ENCODE assay signal across 10 cellular contexts in the genomic region with DNA sequence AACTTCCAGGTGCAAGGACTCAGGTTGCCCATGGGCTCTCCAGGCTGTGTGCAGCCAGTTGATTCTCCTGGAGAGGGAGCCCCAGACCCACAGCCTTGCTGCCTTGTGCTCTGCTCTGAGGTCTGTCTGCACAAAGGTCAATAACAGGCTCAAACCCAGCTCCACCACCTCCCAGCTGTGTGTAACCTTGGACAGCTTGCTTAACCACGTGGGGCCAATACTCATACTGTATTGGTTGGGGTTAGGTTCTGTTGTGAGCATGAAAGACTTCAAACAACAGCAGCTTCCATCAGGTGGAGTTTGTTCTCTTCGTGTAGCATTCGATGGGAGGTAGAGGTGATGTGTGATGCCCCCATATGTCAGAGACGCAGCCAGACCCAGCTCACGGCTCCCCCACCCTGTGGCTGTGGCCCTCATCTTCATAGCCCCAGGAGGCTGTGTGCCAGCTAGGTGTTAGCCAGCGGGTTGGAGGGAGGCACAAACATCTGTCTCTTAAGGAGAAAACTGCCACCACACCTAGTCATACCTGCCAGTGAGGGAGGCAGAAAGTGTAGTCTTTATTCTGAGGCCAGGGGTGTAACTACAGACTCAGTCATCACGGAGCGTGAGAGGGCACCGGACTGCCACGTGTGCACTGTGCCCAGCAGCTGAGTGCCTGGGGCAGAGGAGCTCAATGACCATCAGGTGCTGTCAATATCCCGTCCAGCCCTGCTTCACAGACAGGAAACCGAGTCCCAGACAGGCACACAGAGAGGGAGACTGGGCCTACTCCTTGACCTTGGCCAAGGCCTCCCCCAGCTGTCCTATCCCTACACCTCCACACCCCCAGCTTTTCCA. TPM values are rescaled to one million over a fixed set of nuclear protein-coding genes. Genes with fewer than 3 reads are reported as not detected.
A peak's percentile ranks its signal among the peaks of the same experiment; 100 is the strongest.
DNase-seq lines count a peak whose midpoint lies in the region; ATAC-seq and TF ChIP-seq lines count a peak whose summit lies in the region.
"Had no signal": no experiment of that assay in that cellular context is flagged by ENCODE, and none has a peak within 500 bp of the region (broad histone marks: within the 10 kb centered on the region; RNA-seq: fewer than 3 reads in every experiment).

No MANE protein-coding gene starts in this region.

- H3K27me3 ChIP-seq in AG04450 (ENCODE audit: control insufficient read depth, insufficient read depth, low read length), result peaks cover 2% of the 10 kb centered on the region
- no peaks in the 10 kb centered on the region for H3K27me3 ChIP-seq in hepatocyte
- H3K27me3 ChIP-seq in colonic mucosa, result no peaks in the 10 kb centered on the region

- no peaks in the 10 kb centered on the region for H4K20me1 ChIP-seq in hepatocyte (ENCODE audit: insufficient read depth, poor library complexity, severe bottlenecking)

- H3K9me3 ChIP-seq in AG04450 (ENCODE audit: control insufficient read depth, insufficient read depth, low read length) (peaks cover 12% of the 10 kb centered on the region), hepatocyte (ENCODE audit: low read depth) (no peaks in the 10 kb centered on the region), colonic mucosa (no peaks in the 10 kb centered on the region)

- H2AFZ ChIP-seq in hepatocyte, result no peak overlapping the region

- no peak for DNase-seq in AG04450 (ENCODE audit: low read depth, low spot score)
- DNase-seq in HFF-Myc (ENCODE audit: extremely low read depth, low read depth), result no peak
- DNase-seq in SHP77 treated with DMSO at 0.1 percent for 48 hours (lab: John Stamatoyannopoulos, UW), result peak; percentile 23
- DNase-seq in hepatocyte (ENCODE audit: low spot score), result peak; percentile 66
- no peak for DNase-seq in colonic mucosa
- no peak for DNase-seq in activated CD4-positive, alpha-beta T cell treated with anti-CD3 and anti-CD28 coated beads, Interleukin-2, amount 50 U/mL, for 1 hour
- DNase-seq: midbrain, NCI-H1436 treated with DMSO at 0.1 percent for 48 hours had no signal

- POLR2A ChIA-PET in AG04450 (lab: Yijun Ruan, JAX), result interaction anchor here (0.6 to 0.7 kb wide), 2 partner anchors 32 to 62 kb away, joined by 3 to 10 read pairs; no protein-coding TSS in a partner anchor

- no peak overlapping the region for H3K4me3 ChIP-seq in AG04450 (ENCODE audit: low read depth, low read length)
- H3K4me3 ChIP-seq in HFF-Myc (replicated peaks; ENCODE audit: low read depth, low read length), result no peak overlapping the region
- no peak overlapping the region for H3K4me3 ChIP-seq in hepatocyte
- no peak overlapping the region for H3K4me3 ChIP-seq in colonic mucosa

- ATAC-seq in HG03378 (IDR thresholded peaks at IDR 0.05; ENCODE audit: unreplicated experiment), result no peak
- ATAC-seq in GM19455 (IDR thresholded peaks at IDR 0.05; ENCODE audit: unreplicated experiment), result no peak

- no peaks in the 10 kb centered on the region for H3K36me3 ChIP-seq in hepatocyte (replicated peaks; ENCODE audit: insufficient read depth, low read depth)
- H3K36me3 ChIP-seq in colonic mucosa, result no peaks in the 10 kb centered on the region

- no peaks in the 10 kb centered on the region for H3K79me2 ChIP-seq in hepatocyte

- intact Hi-C loops in colonic mucosa (cut with DNase I), result no loop called here

- TF ChIP-seq CTCF in AG04450 (IDR thresholded peaks at IDR 0.05; ENCODE audit: low read depth, low read length) (peak; percentile 44), HFF-Myc (IDR thresholded peaks at IDR 0.05; ENCODE audit: low read depth, low read length, missing control alignments) (peak; percentile 43), hepatocyte (IDR thresholded peaks at IDR 0.05; ENCODE audit: poor library complexity) (peak; percentile 36), colonic mucosa (IDR thresholded peaks at IDR 0.05) (no peak)

- WGBS in hepatocyte (ENCODE audit: low lambda C conversion rate, missing lambda C conversion rate), result 72% methylated on average over 12 of the region's 12 CpGs

- CTCF ChIA-PET in AG04450 (lab: Charles Lee), result interaction anchor here (1.0 to 2.5 kb wide), 5 partner anchors 11 to 434 kb away, joined by 3 to 18 read pairs (median 3); partner anchors contain the start of gene YKT6

- no peak overlapping the region for H3K27ac ChIP-seq in AG04450 (ENCODE audit: low read depth, low read length)
- no peak overlapping the region for H3K27ac ChIP-seq in hepatocyte
- no peak overlapping the region for H3K27ac ChIP-seq in colonic mucosa

- no peaks in the 10 kb centered on the region for H3K9me2 ChIP-seq in hepatocyte (replicated peaks; ENCODE audit: insufficient read depth)

- no peak overlapping the region for H3K4me2 ChIP-seq in hepatocyte

- no peak overlapping the region for H3K9ac ChIP-seq in colonic mucosa (ENCODE audit: low read depth in 2 of 2, low read length in 2 of 2)

- H3K4me1 ChIP-seq in hepatocyte (ENCODE audit: insufficient read depth), result peaks cover 3% of the 10 kb centered on the region
- no peaks in the 10 kb centered on the region for H3K4me1 ChIP-seq in colonic mucosa

RNA-seq across cellular contexts. Expression of gene POLD2, which starts 8.0 kb away (rescaled TPM):
- 64.8 and 79.6 TPM in 2 replicates for polyA plus RNA-seq in AG04450 (2011; rRNA removed)
- 29.0 and 39.8 TPM in 2 replicates for polyA minus RNA-seq in AG04450 (2011; rRNA and poly(A)+ RNA removed)
- 59.9 and 68.1 TPM in 2 replicates for total RNA-seq in hepatocyte
- 110 and 120 TPM in 2 replicates for polyA plus RNA-seq in hepatocyte
- total RNA-seq in colonic mucosa, result 100 to 1,000 TPM in 1 of 2 donors, 10 to 100 TPM in 1; 54.8 to 161 TPM

RNA-seq across cellular contexts. Expression of gene MYL7, which starts 9.7 kb away (rescaled TPM):
- polyA plus RNA-seq in AG04450 (2011; rRNA removed) (not detected in 2 replicates), hepatocyte (6.9 and 8.9 TPM in 2 replicates)
- not detected in 2 replicates for polyA minus RNA-seq in AG04450 (2011; rRNA and poly(A)+ RNA removed)
- total RNA-seq in hepatocyte (0.36 and 5.2 TPM in 2 replicates), colonic mucosa (1 to 10 TPM in 1 of 2 donors, not detected in 1; 2.2 TPM)

RNA-seq across cellular contexts. Expression of gene AEBP1, which starts 27.2 kb away (rescaled TPM):
- 18.5 and 30.7 TPM in 2 replicates for polyA plus RNA-seq in AG04450 (2011; rRNA removed)
- polyA minus RNA-seq in AG04450 (2011; rRNA and poly(A)+ RNA removed), result 19.8 and 37.9 TPM in 2 replicates
- 12.8 and 26.7 TPM in 2 replicates for total RNA-seq in hepatocyte
- 108 and 129 TPM in 2 replicates for polyA plus RNA-seq in hepatocyte
- 10 to 100 TPM; 21.4 to 30.4 TPM for total RNA-seq in colonic mucosa

RNA-seq across cellular contexts. Expression of gene POLM, which starts 49.1 kb away (rescaled TPM):
- polyA plus RNA-seq in AG04450 (2011; rRNA removed), result 4.6 and 5.1 TPM in 2 replicates
- 11.0 and 11.6 TPM in 2 replicates for polyA minus RNA-seq in AG04450 (2011; rRNA and poly(A)+ RNA removed)
- total RNA-seq in hepatocyte, result 15.5 and 22.3 TPM in 2 replicates
- 16.0 and 29.3 TPM in 2 replicates for polyA plus RNA-seq in hepatocyte
- 10 to 100 TPM; 17.2 to 25.9 TPM for total RNA-seq in colonic mucosa

RNA-seq across cellular contexts. Expression of gene GCK, which starts 57.8 kb away (rescaled TPM):
- polyA plus RNA-seq in AG04450 (2011; rRNA removed), result 0.35 and 0.47 TPM in 2 replicates
- polyA minus RNA-seq in AG04450 (2011; rRNA and poly(A)+ RNA removed), result 0.48 TPM in 1 of 2 replicates, not detected in the other
- total RNA-seq in hepatocyte, result 0.72 and 2.5 TPM in 2 replicates
- polyA plus RNA-seq in hepatocyte, result 1.7 TPM in 2 replicates
- under 1 TPM; 0.17 to 0.19 TPM for total RNA-seq in colonic mucosa

Comparison
In these comparisons a context has a peak if more than half of its experiments do, and no peak if none do; other contexts are left out.
1. DNase-seq: peak in SHP77 treated with DMSO at 0.1 percent for 48 hours (single experiment) and hepatocyte (single experiment); none in AG04450 (single experiment), HFF-Myc (single experiment), colonic mucosa (single experiment) and activated CD4-positive, alpha-beta T cell treated with anti-CD3 and anti-CD28 coated beads, Interleukin-2, amount 50 U/mL, for 1 hour (single experiment).